Comparison of ENCODE assay signal across 7 cellular contexts in genomic region chr16:29230006-29230668, GRCh38.
DNase-seq lines count a peak whose midpoint lies in the region; FAIRE-seq and TF ChIP-seq lines count a peak whose summit lies in the region.
"Not testable (repeated sequence)": the region's sequence is repeated elsewhere in the genome, so short reads cannot be mapped to it uniquely, and the experiment has no call there.

No MANE protein-coding gene starts in this region.

- not testable (repeated sequence) for H3K4me2 ChIP-seq in H1 (ENCODE audit: insufficient read depth in 1 of 2, low read depth in 2 of 2, low read length in 2 of 2); hepatocyte

- H3K14ac ChIP-seq in H1 (ENCODE audit: insufficient read length) = not testable (repeated sequence)

- not testable (repeated sequence) for DNase-seq in CD14-positive monocyte (ENCODE audit: low spot score); SJCRH30; H1 (ENCODE audit: low read depth in 1 of 2, low spot score in 2 of 2); hepatocyte (ENCODE audit: low spot score)
- DNase-seq in mucosa of gallbladder (ENCODE audit: low spot score) (peak; percentile 9), retina (peak; percentile 10), type B pancreatic cell (ENCODE audit: extremely low spot score, unreplicated experiment) (peak; percentile 64)

- H3K27ac Mint-ChIP-seq in CD14-positive monocyte = peak overlapping the region in 5 of 7 donors; percentile 36 to 85 (median 63)
- not testable (repeated sequence) for H3K27ac Mint-ChIP-seq in type B pancreatic cell

- H2BK20ac ChIP-seq in H1 (ENCODE audit: low read length) = not testable (repeated sequence)

- H4K8ac ChIP-seq in H1 (ENCODE audit: extremely low read depth, insufficient read depth, low read length) = peak overlapping the region; percentile 79; the same call in 1 of the 2 replicates

- H4K20me1 ChIP-seq in H1 (replicated peaks in 1 of 2; ENCODE audit: control insufficient read depth in 1 of 2, insufficient read depth in 2 of 2, low read length in 2 of 2); hepatocyte (ENCODE audit: insufficient read depth, poor library complexity, severe bottlenecking): not testable (repeated sequence)

- H3K18ac ChIP-seq in H1 (ENCODE audit: extremely low read depth, low read length) = not testable (repeated sequence)

- H3K4ac ChIP-seq in H1 (replicated peaks; ENCODE audit: insufficient read length, low read depth, low read length) = not testable (repeated sequence)

- not testable (repeated sequence) for H3K79me1 ChIP-seq in H1 (ENCODE audit: low read depth, low read length)

- intact Hi-C loops in CD14-positive monocyte (cut with micrococcal nuclease) = not testable (repeated sequence)

- not testable (repeated sequence) for H2BK12ac ChIP-seq in H1 (ENCODE audit: low read depth, low read length)

- POLR2A ChIA-PET in H1 (lab: Charles Lee; ENCODE audit: partially characterized antibody) = not testable (repeated sequence)

- not testable (repeated sequence) for H3K9me3 Mint-ChIP-seq in CD14-positive monocyte, type B pancreatic cell

- WGBS in H1 (ENCODE audit: extremely low coverage in 1 of 2, insufficient coverage in 1 of 2, insufficient read length in 1 of 2, insufficient replicate concordance in 2 of 2, low coverage in 1 of 2, low lambda C conversion rate in 2 of 2, missing lambda C conversion rate in 1 of 2), 2 experiments = 87% methylated on average over 18 of the region's 21 CpGs; no CpG with 5 or more reads in 1 of the 2 experiments
- 91% methylated on average over 21 of the region's 21 CpGs for WGBS in hepatocyte (ENCODE audit: low lambda C conversion rate, missing lambda C conversion rate)

- H4K91ac ChIP-seq in H1 (replicated peaks; ENCODE audit: insufficient read length, low read length) = not testable (repeated sequence)

- TF ChIP-seq CTCF in CD14-positive monocyte (IDR thresholded peaks at IDR 0.05); H1 (IDR thresholded peaks at IDR 0.05; ENCODE audit: control extremely low read depth in 1 of 3, insufficient read depth in 1 of 3, low read depth in 1 of 3, low read length in 3 of 3); hepatocyte (IDR thresholded peaks at IDR 0.05; ENCODE audit: poor library complexity); type B pancreatic cell (conservative IDR thresholded peaks at IDR 0.05): not testable (repeated sequence)

- not testable (repeated sequence) for FAIRE-seq in H1 (lab: Jason Lieb, UNC)

- not testable (repeated sequence) for H2AFZ ChIP-seq in H1 (ENCODE audit: low read length); hepatocyte

- TF ChIP-seq RAD21 in H1 (IDR thresholded peaks at IDR 0.05 in 1 of 2, conservative IDR thresholded peaks at IDR 0.05 in 1 of 2; ENCODE audit: low read depth in 2 of 2, low read length in 2 of 2) = not testable (repeated sequence)

- not testable (repeated sequence) for H3K4me1 Mint-ChIP-seq in CD14-positive monocyte; type B pancreatic cell (ENCODE audit: unreplicated experiment)

- not testable (repeated sequence) for H3K56ac ChIP-seq in H1 (replicated peaks; ENCODE audit: insufficient read length, low read depth, low read length)

- H3K9me3 ChIP-seq in SJCRH30 (replicated peaks); H1 (ENCODE audit: insufficient read depth in 2 of 2, low read depth in 1 of 2, low read length in 1 of 2); hepatocyte (ENCODE audit: low read depth): not testable (repeated sequence)

- not testable (repeated sequence) for TF ChIP-seq POLR2A in H1 (IDR thresholded peaks at IDR 0.05; ENCODE audit: control extremely low read depth in 1 of 2, low read depth in 2 of 2, low read length in 2 of 2)

- not testable (repeated sequence) for H3K79me2 ChIP-seq in H1 (ENCODE audit: control insufficient read depth in 1 of 2, insufficient read depth in 2 of 2, low read length in 2 of 2); hepatocyte

- H2AK5ac ChIP-seq in H1 (ENCODE audit: low read depth, low read length) = not testable (repeated sequence)

- H3K9ac ChIP-seq in H1 (replicated peaks in 1 of 4; ENCODE audit: extremely low read depth in 1 of 4, low read depth in 3 of 4, low read length in 3 of 4) = not testable (repeated sequence)

- not testable (repeated sequence) for TF ChIP-seq EP300 in H1 (IDR thresholded peaks at IDR 0.05; ENCODE audit: borderline replicate concordance in 1 of 2, low read depth in 2 of 2, low read length in 2 of 2)

- not testable (repeated sequence) for H2BK120ac ChIP-seq in H1 (replicated peaks; ENCODE audit: low read depth, low read length)

- not testable (repeated sequence) for H3K27me3 Mint-ChIP-seq in CD14-positive monocyte (ENCODE audit: low read depth in 3 of 3); type B pancreatic cell

- H3K9me2 ChIP-seq in hepatocyte (replicated peaks; ENCODE audit: insufficient read depth) = not testable (repeated sequence)

- H3K23me2 ChIP-seq in H1 (ENCODE audit: low read depth, low read length) = not testable (repeated sequence)

- not testable (repeated sequence) for H3K27me3 ChIP-seq in SJCRH30; H1 (replicated peaks in 1 of 4; ENCODE audit: control insufficient read depth in 3 of 4, extremely low read depth in 1 of 4, insufficient read depth in 3 of 4, low read length in 3 of 4); hepatocyte

- H4K5ac ChIP-seq in H1 (ENCODE audit: insufficient read length, low read depth, low read length) = not testable (repeated sequence)

- not testable (repeated sequence) for H3K36me3 ChIP-seq in SJCRH30; H1 (ENCODE audit: control insufficient read depth in 2 of 4, insufficient read depth in 4 of 4, low read length in 3 of 4); hepatocyte (replicated peaks; ENCODE audit: insufficient read depth, low read depth)

- H3K36me3 Mint-ChIP-seq in CD14-positive monocyte = peaks cover 24 to 61% of the 10 kb centered on the region in 2 donors
- not testable (repeated sequence) for H3K36me3 Mint-ChIP-seq in type B pancreatic cell

- not testable (repeated sequence) for H3K4me1 ChIP-seq in SJCRH30; H1 (replicated peaks in 1 of 4; ENCODE audit: control insufficient read depth in 3 of 4, insufficient read depth in 4 of 4, low read length in 3 of 4)
- peaks cover 13% of the 10 kb centered on the region for H3K4me1 ChIP-seq in hepatocyte (ENCODE audit: insufficient read depth)

- not testable (repeated sequence) for H3K23ac ChIP-seq in H1 (ENCODE audit: insufficient read length)

- not testable (repeated sequence) for H2BK5ac ChIP-seq in H1 (ENCODE audit: low read depth, low read length)

- CTCF ChIA-PET in H1 (lab: Charles Lee; ENCODE audit: partially characterized antibody) = not testable (repeated sequence)

- H2BK15ac ChIP-seq in H1 (ENCODE audit: low read length) = not testable (repeated sequence)

- H3K4me3 Mint-ChIP-seq in CD14-positive monocyte, type B pancreatic cell: not testable (repeated sequence)

- peak overlapping the region; percentile 49 for H3K4me3 ChIP-seq in SJCRH30
- H3K4me3 ChIP-seq in H1 (ENCODE audit: extremely low read depth in 1 of 4, insufficient read depth in 2 of 4, low read depth in 3 of 4, low read length in 4 of 4); hepatocyte: not testable (repeated sequence)

- not testable (repeated sequence) for H3K27ac ChIP-seq in SJCRH30; H1 (ENCODE audit: low read depth, low read length)
- H3K27ac ChIP-seq in hepatocyte = peak overlapping the region; percentile 19
